In the genomic region with DNA sequence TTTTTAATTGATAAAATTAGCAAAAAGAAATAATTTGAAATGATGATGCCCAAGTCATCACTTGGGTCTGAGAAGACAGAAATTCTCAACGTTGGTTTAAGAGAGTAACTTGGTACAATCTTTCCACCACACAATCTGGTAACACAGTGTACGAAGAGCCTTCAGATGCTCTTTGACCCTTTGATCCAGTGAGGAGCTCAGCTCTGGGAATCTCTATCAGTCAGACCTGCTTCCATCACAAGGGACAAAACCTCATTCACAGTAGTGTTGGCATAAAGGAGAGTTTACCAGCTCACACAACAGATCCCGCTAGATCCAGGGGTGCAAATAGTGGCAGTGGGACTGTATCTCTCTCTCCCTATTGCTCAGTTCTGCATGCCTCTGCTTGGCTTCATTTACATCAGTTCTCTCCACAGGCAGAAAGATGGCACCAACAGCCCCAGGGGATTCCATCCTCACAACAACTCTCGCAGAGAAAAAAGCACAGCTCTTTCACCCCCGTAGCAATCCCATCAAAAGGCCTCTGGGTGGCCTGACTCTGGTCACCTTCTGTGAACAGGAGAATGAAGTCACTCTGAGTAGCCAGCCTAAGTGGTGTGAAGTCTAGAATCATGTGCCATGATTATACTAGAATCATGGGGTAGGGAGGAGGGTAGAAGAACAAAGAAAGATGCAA, we compare ENCODE assay signal across 12 cellular contexts.
DNase-seq lines count a peak whose midpoint lies in the region; ATAC-seq and TF ChIP-seq lines count a peak whose summit lies in the region.
"Had no signal": no experiment of that assay in that cellular context is flagged by ENCODE, and none has a peak within 500 bp of the region (broad histone marks: within the 10 kb centered on the region; RNA-seq: fewer than 3 reads in every experiment).

No MANE protein-coding gene starts in this region.

- ATAC-seq in GM19455 (IDR thresholded peaks at IDR 0.05; ENCODE audit: unreplicated experiment) (no peak), GM18867 (IDR thresholded peaks at IDR 0.05; ENCODE audit: unreplicated experiment) (no peak)
- ATAC-seq: naive thymus-derived CD4-positive, alpha-beta T cell had no signal

- POLR2A ChIA-PET in HEK293 (lab: Yijun Ruan, JAX): interaction anchor here (1.0 kb wide), 1 partner anchor 13 kb away, joined by 3 read pairs; no protein-coding TSS in a partner anchor

- in situ Hi-C loops in ACHN (cut with HindIII; ENCODE audit: low pct_ligation_motif_present, low pct_unique_long_range_greater_than_20kb, low sequenced_read_pairs): loop anchor here (25.0 kb wide), 1 partner anchor 197 kb away; no protein-coding TSS in a partner anchor

- H3K9me3 ChIP-seq in HEK293 (ENCODE audit: control insufficient read depth, insufficient read depth, low read depth, low read length): no peaks in the 10 kb centered on the region

- no peaks in the 10 kb centered on the region for H3K36me3 ChIP-seq in HEK293 (ENCODE audit: control insufficient read depth in 2 of 2, insufficient read depth in 1 of 2, low read length in 2 of 2)

- H3K4me1 ChIP-seq in HEK293 (ENCODE audit: control insufficient read depth, insufficient read depth, low read length): no peaks in the 10 kb centered on the region

- no peak overlapping the region for H3K27ac ChIP-seq in HEK293 (ENCODE audit: extremely low read depth, low read depth, low read length)
- H3K27ac ChIP-seq: SK-N-MC had no signal

- TF ChIP-seq CTCF in HEK293 (tag by site-specific recombination; IDR thresholded peaks at IDR 0.05): no peak

- no peak overlapping the region for H3K4me3 ChIP-seq in HEK293 (ENCODE audit: low read depth, low read length)
- H3K4me3 ChIP-seq: SK-N-MC had no signal

- CTCF ChIA-PET in HEK293 (lab: Yijun Ruan, JAX): interaction anchor here (0.6 to 2.2 kb wide), 5 partner anchors 10 to 220 kb away, joined by 3 to 10 read pairs (median 3); no protein-coding TSS in a partner anchor

- DNase-seq in ACHN (peak; percentile 28), SK-N-DZ (ENCODE audit: low spot score) (peak; percentile 4), iPS-NIHi11 (ENCODE audit: low spot score) (peak; percentile 44), CD1c-positive myeloid dendritic cell (ENCODE audit: extremely low spot score) (no peak)
- DNase-seq in activated CD4-positive, CD25-positive, alpha-beta regulatory T cell (lab: John Stamatoyannopoulos, UW): no peak
- DNase-seq: C1 segment of cervical spinal cord; naive thymus-derived CD4-positive, alpha-beta T cell; NCI-H1930 had no signal

TF ChIP-seq in HEK293, 187 proteins besides CTCF, POLR2A, EP300 and RAD21:
- TF ChIP-seq IKZF3 (tag by site-specific recombination; IDR thresholded peaks at IDR 0.05) (no peak), ZBTB17 (tag by site-specific recombination; IDR thresholded peaks at IDR 0.05) (peak; percentile 36; the same call in 1 of the 2 replicates), ZNF76 (tag by site-specific recombination; IDR thresholded peaks at IDR 0.05; ENCODE audit: borderline replicate concordance, low read depth) (no peak), ZIC2 (tag by site-specific recombination; IDR thresholded peaks at IDR 0.05) (peak; percentile 22; the same call in 1 of the 2 replicates), ZNF37A (tag by site-specific recombination; IDR thresholded peaks at IDR 0.05) (no peak)
- TF ChIP-seq, protein P1, sequence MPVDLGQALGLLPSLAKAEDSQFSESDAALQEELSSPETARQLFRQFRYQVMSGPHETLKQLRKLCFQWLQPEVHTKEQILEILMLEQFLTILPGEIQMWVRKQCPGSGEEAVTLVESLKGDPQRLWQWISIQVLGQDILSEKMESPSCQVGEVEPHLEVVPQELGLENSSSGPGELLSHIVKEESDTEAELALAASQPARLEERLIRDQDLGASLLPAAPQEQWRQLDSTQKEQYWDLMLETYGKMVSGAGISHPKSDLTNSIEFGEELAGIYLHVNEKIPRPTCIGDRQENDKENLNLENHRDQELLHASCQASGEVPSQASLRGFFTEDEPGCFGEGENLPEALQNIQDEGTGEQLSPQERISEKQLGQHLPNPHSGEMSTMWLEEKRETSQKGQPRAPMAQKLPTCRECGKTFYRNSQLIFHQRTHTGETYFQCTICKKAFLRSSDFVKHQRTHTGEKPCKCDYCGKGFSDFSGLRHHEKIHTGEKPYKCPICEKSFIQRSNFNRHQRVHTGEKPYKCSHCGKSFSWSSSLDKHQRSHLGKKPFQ (tag by site-specific recombination; IDR thresholded peaks at IDR 0.05): 0 out of 2 replicates have a peak, but pooled peaks have one; percentile 15

Comparison
In these comparisons a context has a peak if more than half of its experiments do, and no peak if none do; other contexts are left out.
1. DNase-seq: peak in ACHN (single experiment), SK-N-DZ (single experiment) and iPS-NIHi11 (single experiment); none in activated CD4-positive, CD25-positive, alpha-beta regulatory T cell (0 of 4) and CD1c-positive myeloid dendritic cell (single experiment).